15 cellular contexts compared by ENCODE assay signal in genomic region chr13:67076378-67076777, GRCh38.
DNase-seq lines count a peak whose midpoint lies in the region; ATAC-seq and TF ChIP-seq lines count a peak whose summit lies in the region.
"Had no signal": no experiment of that assay in that cellular context is flagged by ENCODE, and none has a peak within 500 bp of the region (broad histone marks: within the 10 kb centered on the region; RNA-seq: fewer than 3 reads in every experiment).

No MANE protein-coding gene starts in this region.

- H3K9me3 ChIP-seq in BLaER1: no peaks in the 10 kb centered on the region
- no peaks in the 10 kb centered on the region for H3K9me3 ChIP-seq in OCI-LY3 (ENCODE audit: insufficient read depth, low read length)
- no peaks in the 10 kb centered on the region for H3K9me3 ChIP-seq in Caco-2
- H3K9me3 ChIP-seq: BE2C, MG63 had no signal

- no peak overlapping the region for H2AFZ ChIP-seq in OCI-LY3 (ENCODE audit: low read depth, low read length)

- no TSS peak for BruUV-seq in Caco-2 (replicated peaks; lab: Mats Ljungman, UMichigan)

- H3K4me3 ChIP-seq in BLaER1 (no peak overlapping the region), OCI-LY3 (ENCODE audit: low read length) (no peak overlapping the region), Caco-2 (ENCODE audit: low read depth, low read length) (no peak overlapping the region)
- H3K4me3 ChIP-seq: MG63 had no signal

- H3K27ac Mint-ChIP-seq in glutamatergic neuron (ENCODE audit: unreplicated experiment): no peak overlapping the region
- no peak overlapping the region for H3K27ac Mint-ChIP-seq in Caco-2 (ENCODE audit: unreplicated experiment)

- TF ChIP-seq CTCF in OCI-LY3 (IDR thresholded peaks at IDR 0.05; ENCODE audit: low read depth, low read length): no peak
- TF ChIP-seq CTCF in glutamatergic neuron (IDR thresholded peaks at IDR 0.05; ENCODE audit: partially characterized antibody, unreplicated experiment): no peak
- TF ChIP-seq CTCF in Caco-2 (IDR thresholded peaks at IDR 0.05; ENCODE audit: insufficient read depth in 1 of 2, low read depth in 1 of 2, low read length in 1 of 2, severe bottlenecking in 1 of 2, unreplicated experiment in 1 of 2): no peak

- intact Hi-C loops in Caco-2 (cut with micrococcal nuclease; ENCODE audit: unreplicated experiment): loop anchor here (5.0 kb wide), 1 partner anchor 71 kb away; no protein-coding TSS in a partner anchor

- ATAC-seq in GM18867 (IDR thresholded peaks at IDR 0.05; ENCODE audit: unreplicated experiment): no peak

- H3K4me1 Mint-ChIP-seq in glutamatergic neuron (ENCODE audit: low read depth, unreplicated experiment) (peaks cover 40% of the 10 kb centered on the region), Caco-2 (ENCODE audit: low read depth, unreplicated experiment) (peaks cover 23% of the 10 kb centered on the region)

- no peaks in the 10 kb centered on the region for H3K36me3 ChIP-seq in BLaER1
- no peaks in the 10 kb centered on the region for H3K36me3 ChIP-seq in OCI-LY3 (replicated peaks; ENCODE audit: low read depth, low read length)
- H3K36me3 ChIP-seq in Caco-2 (ENCODE audit: control insufficient read depth, insufficient read depth, low read length): no peaks in the 10 kb centered on the region
- H3K36me3 ChIP-seq: BE2C, MG63 had no signal

- H4K20me1 ChIP-seq in BLaER1: no peaks in the 10 kb centered on the region
- H4K20me1 ChIP-seq in OCI-LY3 (ENCODE audit: insufficient read depth, low read length): no peaks in the 10 kb centered on the region

- H3K9me3 Mint-ChIP-seq in glutamatergic neuron (ENCODE audit: unreplicated experiment) (no peaks in the 10 kb centered on the region), Caco-2 (ENCODE audit: unreplicated experiment) (peaks cover 9% of the 10 kb centered on the region)

- DNase-seq in glutamatergic neuron (no peak), renal cortical epithelial cell (ENCODE audit: low read depth) (peak; percentile 51), OCI-M2 (lab: John Stamatoyannopoulos, UW; ENCODE audit: unreplicated experiment) (no peak), Caco-2 (no peak)
- DNase-seq: BE2C, DMS53, H7, MG63, NCI-H1105, NCI-H1694 treated with DMSO at 0.1 percent for 48 hours had no signal

- H3K27ac ChIP-seq in BLaER1 (no peak overlapping the region), OCI-LY3 (ENCODE audit: low read length) (no peak overlapping the region)
- H3K27ac ChIP-seq: KMS-11, RWPE1 had no signal

- H3K27me3 Mint-ChIP-seq in glutamatergic neuron (ENCODE audit: unreplicated experiment): no peaks in the 10 kb centered on the region
- H3K27me3 Mint-ChIP-seq in Caco-2 (ENCODE audit: insufficient read depth, unreplicated experiment): no peaks in the 10 kb centered on the region

- H3K36me3 Mint-ChIP-seq in glutamatergic neuron (ENCODE audit: unreplicated experiment) (no peaks in the 10 kb centered on the region), Caco-2 (ENCODE audit: insufficient read depth, unreplicated experiment) (no peaks in the 10 kb centered on the region)

- POLR2A ChIA-PET in Caco-2 (lab: Charles Lee): no interaction called here

- H3K4me3 Mint-ChIP-seq in glutamatergic neuron (ENCODE audit: unreplicated experiment) (peak overlapping the region; percentile 12), Caco-2 (ENCODE audit: unreplicated experiment) (no peak overlapping the region)

- CTCF ChIA-PET in Caco-2 (lab: Charles Lee): no interaction called here

- H3K9ac ChIP-seq in BLaER1: no peak overlapping the region
- no peak overlapping the region for H3K9ac ChIP-seq in OCI-LY3 (ENCODE audit: low read length)
- H3K9ac ChIP-seq: KMS-11 had no signal

- H3K4me2 ChIP-seq in BLaER1 (peak overlapping the region; percentile 14; the same call in 1 of the 2 replicates), OCI-LY3 (ENCODE audit: low read length) (peak overlapping the region; percentile 38)
- H3K4me2 ChIP-seq: KMS-11 had no signal

- H3K27me3 ChIP-seq in BLaER1 (no peaks in the 10 kb centered on the region), OCI-LY3 (ENCODE audit: low read depth, low read length) (no peaks in the 10 kb centered on the region), Caco-2 (replicated peaks; ENCODE audit: control insufficient read depth, insufficient read depth, low read length) (no peaks in the 10 kb centered on the region)
- H3K27me3 ChIP-seq: BE2C, MG63 had no signal

- peaks cover 33% of the 10 kb centered on the region for H3K4me1 ChIP-seq in BLaER1
- peaks cover 19% of the 10 kb centered on the region for H3K4me1 ChIP-seq in OCI-LY3 (ENCODE audit: low read length)
- H3K4me1 ChIP-seq in Caco-2: peaks cover 36% of the 10 kb centered on the region
- H3K4me1 ChIP-seq: BE2C had no signal

- no peaks in the 10 kb centered on the region for H3K79me2 ChIP-seq in OCI-LY3 (ENCODE audit: low read length)
